11 cellular contexts compared by ENCODE assay signal in genomic region chr3:143668924-143669790, GRCh38.
A peak's percentile ranks its signal among the peaks of the same experiment; 100 is the strongest.
DNase-seq lines count a peak whose midpoint lies in the region; ATAC-seq, FAIRE-seq and TF ChIP-seq lines count a peak whose summit lies in the region.
"Had no signal": no experiment of that assay in that cellular context is flagged by ENCODE, and none has a peak within 500 bp of the region (broad histone marks: within the 10 kb centered on the region; RNA-seq: fewer than 3 reads in every experiment).

No MANE protein-coding gene starts in this region.

- peaks cover 7% of the 10 kb centered on the region for H3K9me3 Mint-ChIP-seq in glutamatergic neuron (ENCODE audit: unreplicated experiment)
- H3K9me3 Mint-ChIP-seq: activated naive CD4-positive, alpha-beta T cell treated with anti-CD3 and anti-CD28 coated beads, Interleukin-2, amount 50 U/mL, for 24 hours had no signal

- DNase-seq in glutamatergic neuron (no peak), NCI-H748 (lab: John Stamatoyannopoulos, UW; ENCODE audit: unreplicated experiment) (no peak), small intestine (no peak), NCI-H345 treated with DMSO at 0.1 percent for 48 hours (lab: John Stamatoyannopoulos, UW; ENCODE audit: unreplicated experiment) (no peak), pons (ENCODE audit: low spot score) (no peak)

- H3K4me1 Mint-ChIP-seq in glutamatergic neuron (ENCODE audit: low read depth, unreplicated experiment) = peaks cover 11% of the 10 kb centered on the region

- TF ChIP-seq CTCF in glutamatergic neuron (IDR thresholded peaks at IDR 0.05; ENCODE audit: partially characterized antibody, unreplicated experiment) = no peak

- H3K27ac Mint-ChIP-seq in glutamatergic neuron (ENCODE audit: unreplicated experiment) = peak overlapping the region; percentile 2
- H3K27ac Mint-ChIP-seq: activated naive CD4-positive, alpha-beta T cell treated with anti-CD3 and anti-CD28 coated beads, Interleukin-2, amount 50 U/mL, for 24 hours; nephron had no signal

- no peaks in the 10 kb centered on the region for H3K4me1 ChIP-seq in small intestine (ENCODE audit: control insufficient read depth in 2 of 2, insufficient read depth in 1 of 2, low read depth in 1 of 2, low read length in 1 of 2)

- 57 to 66% (median 59%) methylated on average over 5 of the region's 5 CpGs for WGBS in small intestine, 3 donors

- FAIRE-seq in small intestine (lab: Jason Lieb, UNC) = no peak

- H3K27me3 Mint-ChIP-seq in glutamatergic neuron (ENCODE audit: unreplicated experiment) = no peaks in the 10 kb centered on the region
- H3K27me3 Mint-ChIP-seq: activated naive CD4-positive, alpha-beta T cell treated with anti-CD3 and anti-CD28 coated beads, Interleukin-2, amount 50 U/mL, for 24 hours had no signal

- H3K27me3 ChIP-seq in small intestine (ENCODE audit: control insufficient read depth in 2 of 2, insufficient read depth in 2 of 2, low read length in 2 of 2) = no peaks in the 10 kb centered on the region
- H3K27me3 ChIP-seq: esophagus muscularis mucosa had no signal

- H3K36me3 ChIP-seq in small intestine (ENCODE audit: control insufficient read depth in 2 of 2, insufficient read depth in 2 of 2, low read length in 2 of 2) = no peaks in the 10 kb centered on the region
- H3K36me3 ChIP-seq: esophagus muscularis mucosa had no signal

- ATAC-seq in GM18519 (IDR thresholded peaks at IDR 0.05; ENCODE audit: low FRiP score, unreplicated experiment) (peak; percentile 84), GM21528 (IDR thresholded peaks at IDR 0.05; ENCODE audit: low FRiP score, unreplicated experiment) (peak; percentile 95), HG03354 (IDR thresholded peaks at IDR 0.05; ENCODE audit: poor library complexity, severe bottlenecking, unreplicated experiment) (peak; percentile 93)

- H3K9me3 ChIP-seq in small intestine (ENCODE audit: control insufficient read depth, low read depth) = no peaks in the 10 kb centered on the region
- H3K9me3 ChIP-seq: esophagus muscularis mucosa had no signal

- peak overlapping the region in 1 of 2 donors; percentile 82 for H3K27ac ChIP-seq in small intestine (ENCODE audit: low read depth in 1 of 2, low read length in 1 of 2)
- H3K27ac ChIP-seq: esophagus muscularis mucosa had no signal

- H3K4me3 Mint-ChIP-seq in glutamatergic neuron (ENCODE audit: unreplicated experiment) = no peak overlapping the region
- H3K4me3 Mint-ChIP-seq: activated naive CD4-positive, alpha-beta T cell treated with anti-CD3 and anti-CD28 coated beads, Interleukin-2, amount 50 U/mL, for 24 hours; nephron had no signal

- H3K4me3 ChIP-seq in small intestine (ENCODE audit: low read depth in 1 of 2, low read length in 2 of 2) = no peak overlapping the region
- H3K4me3 ChIP-seq: esophagus muscularis mucosa had no signal

- H3K36me3 Mint-ChIP-seq in glutamatergic neuron (ENCODE audit: unreplicated experiment) = peaks cover 8% of the 10 kb centered on the region
